21 cellular contexts compared by ENCODE assay signal in genomic region chr1:114107474-114108175, GRCh38. TPM values are rescaled to one million over a fixed set of nuclear protein-coding genes. Genes with fewer than 3 reads are reported as not detected.
DNase-seq lines count a peak whose midpoint lies in the region; ATAC-seq, FAIRE-seq and TF ChIP-seq lines count a peak whose summit lies in the region.
"Had no signal": no experiment of that assay in that cellular context is flagged by ENCODE, and none has a peak within 500 bp of the region (broad histone marks: within the 10 kb centered on the region; RNA-seq: fewer than 3 reads in every experiment).

No MANE protein-coding gene starts in this region.

- H3K36me3 ChIP-seq in small intestine (ENCODE audit: control insufficient read depth in 2 of 2, insufficient read depth in 2 of 2, low read length in 2 of 2) = no peaks in the 10 kb centered on the region
- H3K36me3 ChIP-seq: heart right ventricle had no signal

- H3K27ac ChIP-seq in right cardiac atrium (ENCODE audit: low read length) = no peak overlapping the region
- no peak overlapping the region for H3K27ac ChIP-seq in small intestine (ENCODE audit: low read depth in 1 of 2, low read length in 1 of 2)
- H3K27ac ChIP-seq: coronary artery, KMS-11 had no signal

- H3K4me1 Mint-ChIP-seq in dendritic cell treated with granulocyte-macrophage colony-stimulating factor and Interleukin-4, amounts not matched to agents 40 ng/mL and 50 ng/mL, for 4 days (ENCODE audit: low read depth) = peaks cover 84% of the 10 kb centered on the region
- peaks cover 52% of the 10 kb centered on the region for H3K4me1 Mint-ChIP-seq in CD14-positive monocyte

- H3K9me3 Mint-ChIP-seq in dendritic cell treated with granulocyte-macrophage colony-stimulating factor and Interleukin-4, amounts not matched to agents 40 ng/mL and 50 ng/mL, for 4 days = no peaks in the 10 kb centered on the region
- peaks cover 0 to 3% (median 0%) of the 10 kb centered on the region in 7 donors for H3K9me3 Mint-ChIP-seq in CD14-positive monocyte
- H3K9me3 Mint-ChIP-seq: activated CD4-positive, alpha-beta T cell treated with anti-CD3 and anti-CD28 coated beads, Interleukin-2, amount 10 ng/mL, durations not matched to agents 24 days and 14 days; activated T-helper 2 cell treated with anti-CD3 and anti-CD28 coated beads, Interferon-gamma antibody, Interleukin-2, Interleukin-4, amounts not matched to agents 10 μg/mL and 5 μg/mL and 100 μg/mL, durations not matched to agents 14 hours and 24 hours and 36 hours; CD8-positive, alpha-beta memory T cell had no signal

- no peaks in the 10 kb centered on the region for H3K9me3 ChIP-seq in right cardiac atrium (ENCODE audit: control insufficient read depth, low read length)
- H3K9me3 ChIP-seq in small intestine (ENCODE audit: control insufficient read depth, low read depth) = no peaks in the 10 kb centered on the region
- H3K9me3 ChIP-seq: heart right ventricle had no signal

- no peaks in the 10 kb centered on the region for H3K36me3 Mint-ChIP-seq in dendritic cell treated with granulocyte-macrophage colony-stimulating factor and Interleukin-4, amounts not matched to agents 40 ng/mL and 50 ng/mL, for 4 days (ENCODE audit: low read depth)
- no peaks in the 10 kb centered on the region for H3K36me3 Mint-ChIP-seq in CD14-positive monocyte
- H3K36me3 Mint-ChIP-seq: CD8-positive, alpha-beta memory T cell had no signal

- no peak for TF ChIP-seq CTCF in CD14-positive monocyte (IDR thresholded peaks at IDR 0.05)

- H3K4me1 ChIP-seq in right cardiac atrium (ENCODE audit: control insufficient read depth, insufficient read depth, low read length) (no peaks in the 10 kb centered on the region), small intestine (ENCODE audit: control insufficient read depth in 2 of 2, insufficient read depth in 1 of 2, low read depth in 1 of 2, low read length in 1 of 2) (no peaks in the 10 kb centered on the region)

- peak overlapping the region; percentile 90 for H3K27ac Mint-ChIP-seq in dendritic cell treated with granulocyte-macrophage colony-stimulating factor and Interleukin-4, amounts not matched to agents 40 ng/mL and 50 ng/mL, for 4 days
- H3K27ac Mint-ChIP-seq in CD14-positive monocyte = no peak overlapping the region
- H3K27ac Mint-ChIP-seq: activated CD4-positive, alpha-beta T cell treated with anti-CD3 and anti-CD28 coated beads, Interleukin-2, amount 10 ng/mL, durations not matched to agents 24 days and 14 days; activated T-helper 2 cell treated with anti-CD3 and anti-CD28 coated beads, Interferon-gamma antibody, Interleukin-2, Interleukin-4, amounts not matched to agents 10 μg/mL and 5 μg/mL and 100 μg/mL, durations not matched to agents 14 hours and 24 hours and 36 hours had no signal

- peaks cover 1% of the 10 kb centered on the region for H3K27me3 Mint-ChIP-seq in dendritic cell treated with granulocyte-macrophage colony-stimulating factor and Interleukin-4, amounts not matched to agents 40 ng/mL and 50 ng/mL, for 4 days
- H3K27me3 Mint-ChIP-seq in CD14-positive monocyte (ENCODE audit: low read depth in 3 of 3) = peaks cover 2 to 10% (median 2%) of the 10 kb centered on the region in 3 donors

- no peak for FAIRE-seq in small intestine (lab: Jason Lieb, UNC)

- intact Hi-C loops in left ventricle myocardium superior (cut with micrococcal nuclease) = no loop called here
- intact Hi-C loops in right cardiac atrium (cut with DNase I) = no loop called here
- intact Hi-C loops in dendritic cell treated with granulocyte-macrophage colony-stimulating factor and Interleukin-4, amounts not matched to agents 40 ng/mL and 50 ng/mL, for 4 days (cut with micrococcal nuclease) = loop anchor here (10.0 kb wide), 2 partner anchors 47 to 177 kb away; partner anchors contain the start of gene SYT6
- intact Hi-C loops in CD14-positive monocyte (cut with micrococcal nuclease) = no loop called here

- H3K4me3 ChIP-seq in right cardiac atrium (ENCODE audit: low read length) (no peak overlapping the region), small intestine (ENCODE audit: low read depth in 1 of 2, low read length in 2 of 2) (no peak overlapping the region)
- H3K4me3 ChIP-seq: coronary artery, heart right ventricle had no signal

- ATAC-seq in left ventricle myocardium superior (peak; percentile 47), right cardiac atrium (no peak), GM21390 (IDR thresholded peaks at IDR 0.05; ENCODE audit: unreplicated experiment) (no peak)

- no peaks in the 10 kb centered on the region for H3K27me3 ChIP-seq in right cardiac atrium (ENCODE audit: control insufficient read depth, insufficient read depth)
- no peaks in the 10 kb centered on the region for H3K27me3 ChIP-seq in small intestine (ENCODE audit: control insufficient read depth in 2 of 2, insufficient read depth in 2 of 2, low read length in 2 of 2)

- no peak for DNase-seq in left ventricle myocardium superior
- DNase-seq in right cardiac atrium = no peak
- DNase-seq in NCI-H524 treated with DMSO at 0.1 percent for 48 hours (lab: John Stamatoyannopoulos, UW) = peak; percentile 48
- DNase-seq in small intestine = peak; percentile 19
- no peak for DNase-seq in CD14-positive monocyte (ENCODE audit: low spot score)
- no peak for DNase-seq in NCI-H1417 (lab: John Stamatoyannopoulos, UW)
- DNase-seq: activated CD4-positive, alpha-beta T cell treated with anti-CD3 and anti-CD28 coated beads, Interleukin-2, amount 10 ng/mL, durations not matched to agents 24 days and 14 days; CD8-positive, alpha-beta memory T cell; HCEC 1CT; heart right ventricle; NCI-H187 treated with DMSO at 0.1 percent for 48 hours; NCI-H2227 treated with DMSO at 0.1 percent for 48 hours; stimulated activated naive CD4-positive, alpha-beta T cell treated with Interleukin-2 at 50 U/mL for 16 hours had no signal

- H3K4me3 Mint-ChIP-seq in dendritic cell treated with granulocyte-macrophage colony-stimulating factor and Interleukin-4, amounts not matched to agents 40 ng/mL and 50 ng/mL, for 4 days = no peak overlapping the region
- no peak overlapping the region for H3K4me3 Mint-ChIP-seq in CD14-positive monocyte
- H3K4me3 Mint-ChIP-seq: activated CD4-positive, alpha-beta T cell treated with anti-CD3 and anti-CD28 coated beads, Interleukin-2, amount 10 ng/mL, durations not matched to agents 24 days and 14 days; CD8-positive, alpha-beta memory T cell had no signal

- 86% methylated on average over 6 of the region's 6 CpGs for WGBS in right cardiac atrium
- 18 to 68% (median 42%) methylated on average over 6 of the region's 6 CpGs for WGBS in small intestine, 3 donors

RNA-seq across cellular contexts. Expression of gene SYT6, which starts 46.0 kb away (rescaled TPM):
- not detected for total RNA-seq in left ventricle myocardium superior
- not detected for total RNA-seq in right cardiac atrium
- polyA plus RNA-seq in right cardiac atrium = not detected
- polyA plus RNA-seq in small intestine = under 1 TPM in 2 of 3 donors, not detected in 1; 0.18 to 0.54 TPM
- polyA plus RNA-seq in CD14-positive monocyte = not detected
- total RNA-seq: activated CD4-positive, alpha-beta T cell treated with anti-CD3 and anti-CD28 coated beads, Interleukin-2, amount 10 ng/mL, durations not matched to agents 24 days and 14 days; activated T-helper 2 cell treated with anti-CD3 and anti-CD28 coated beads, Interferon-gamma antibody, Interleukin-2, Interleukin-4, amounts not matched to agents 10 μg/mL and 5 μg/mL and 100 μg/mL, durations not matched to agents 14 hours and 24 hours and 36 hours; CD8-positive, alpha-beta memory T cell; lung microvascular endothelial cell; osteocyte had no signal
- polyA plus RNA-seq: AG04450; CD8-positive, alpha-beta memory T cell; heart right ventricle had no signal

Comparison
In these comparisons a context has a peak if more than half of its experiments do, and no peak if none do; other contexts are left out.
1. DNase-seq: peak in NCI-H524 treated with DMSO at 0.1 percent for 48 hours (single experiment) and small intestine (single experiment); none in left ventricle myocardium superior (single experiment), right cardiac atrium (0 of 3), CD14-positive monocyte (single experiment) and NCI-H1417 (0 of 3).